ENCODE assay signal across 1 cellular context in genomic region chr3:156148345-156148945, GRCh38.
TF ChIP-seq lines count a peak whose summit lies in the region.

No MANE protein-coding gene starts in this region.

TF ChIP-seq in K562, 482 proteins besides CTCF, POLR2A, EP300 and RAD21 (continued from another document):
- TF ChIP-seq E2F5 (CRISPR knock-in tag; IDR thresholded peaks at IDR 0.05) (no peak), ZNF655 (CRISPR knock-in tag; IDR thresholded peaks at IDR 0.05) (no peak), ID3 (CRISPR knock-in tag; IDR thresholded peaks at IDR 0.05) (no peak), ID3 (tag; IDR thresholded peaks at IDR 0.05) (no peak), GTF2B (IDR thresholded peaks at IDR 0.05; ENCODE audit: extremely low read depth, insufficient read length) (no peak), ZNF280B (CRISPR knock-in tag; IDR thresholded peaks at IDR 0.05) (no peak), PKNOX1 (IDR thresholded peaks at IDR 0.05) (no peak), BCLAF1 (IDR thresholded peaks at IDR 0.05; ENCODE audit: borderline replicate concordance in 1 of 2, control insufficient read depth in 1 of 2, low read depth in 2 of 2, low read length in 1 of 2) (no peak), TAF15 (IDR thresholded peaks at IDR 0.05; ENCODE audit: low read depth, low read length) (no peak), SMAD2 (IDR thresholded peaks at IDR 0.05; ENCODE audit: low read depth, low read length) (no peak), ADNP (tag; IDR thresholded peaks at IDR 0.05) (peak; percentile 66; the same call in 1 of the 2 replicates), ATF7 (IDR thresholded peaks at IDR 0.05) (no peak), PHTF2 (CRISPR knock-in tag; IDR thresholded peaks at IDR 0.05) (no peak)
